Comparison of ENCODE assay signal across 1 cellular context in genomic region chrX:101407167-101407747, GRCh38.
TF ChIP-seq lines count a peak whose summit lies in the region.

No MANE protein-coding gene starts in this region.

TF ChIP-seq in HEK293, 187 proteins besides CTCF, POLR2A, EP300 and RAD21 (continued from another document):
- TF ChIP-seq, protein P1, sequence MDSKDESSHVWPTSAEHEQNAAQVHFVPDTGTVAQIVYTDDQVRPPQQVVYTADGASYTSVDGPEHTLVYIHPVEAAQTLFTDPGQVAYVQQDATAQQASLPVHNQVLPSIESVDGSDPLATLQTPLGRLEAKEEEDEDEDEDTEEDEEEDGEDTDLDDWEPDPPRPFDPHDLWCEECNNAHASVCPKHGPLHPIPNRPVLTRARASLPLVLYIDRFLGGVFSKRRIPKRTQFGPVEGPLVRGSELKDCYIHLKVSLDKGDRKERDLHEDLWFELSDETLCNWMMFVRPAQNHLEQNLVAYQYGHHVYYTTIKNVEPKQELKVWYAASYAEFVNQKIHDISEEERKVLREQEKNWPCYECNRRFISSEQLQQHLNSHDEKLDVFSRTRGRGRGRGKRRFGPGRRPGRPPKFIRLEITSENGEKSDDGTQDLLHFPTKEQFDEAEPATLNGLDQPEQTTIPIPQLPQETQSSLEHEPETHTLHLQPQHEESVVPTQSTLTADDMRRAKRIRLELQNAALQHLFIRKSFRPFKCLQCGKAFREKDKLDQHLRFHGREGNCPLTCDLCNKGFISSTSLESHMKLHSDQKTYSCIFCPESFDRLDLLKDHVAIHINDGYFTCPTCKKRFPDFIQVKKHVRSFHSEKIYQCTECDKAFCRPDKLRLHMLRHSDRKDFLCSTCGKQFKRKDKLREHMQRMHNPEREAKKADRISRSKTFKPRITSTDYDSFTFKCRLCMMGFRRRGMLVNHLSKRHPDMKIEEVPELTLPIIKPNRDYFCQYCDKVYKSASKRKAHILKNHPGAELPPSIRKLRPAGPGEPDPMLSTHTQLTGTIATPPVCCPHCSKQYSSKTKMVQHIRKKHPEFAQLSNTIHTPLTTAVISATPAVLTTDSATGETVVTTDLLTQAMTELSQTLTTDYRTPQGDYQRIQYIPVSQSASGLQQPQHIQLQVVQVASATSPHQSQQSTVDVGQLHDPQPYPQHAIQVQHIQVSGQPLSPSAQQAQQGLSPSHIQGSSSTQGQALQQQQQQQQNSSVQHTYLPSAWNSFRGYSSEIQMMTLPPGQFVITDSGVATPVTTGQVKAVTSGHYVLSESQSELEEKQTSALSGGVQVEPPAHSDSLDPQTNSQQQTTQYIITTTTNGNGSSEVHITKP (tag by site-specific recombination; IDR thresholded peaks at IDR 0.05), result 0 out of 2 replicates have a peak, but pooled peaks have one; percentile 8
- TF ChIP-seq ZNF362 (tag by site-specific recombination; IDR thresholded peaks at IDR 0.05), result no peak
- no peak for TF ChIP-seq ZNF514 (tag by site-specific recombination; IDR thresholded peaks at IDR 0.05)
- peak; percentile 72 for TF ChIP-seq ZNF596 (tag by site-specific recombination; IDR thresholded peaks at IDR 0.05)
- TF ChIP-seq ZNF140 (tag by site-specific recombination; IDR thresholded peaks at IDR 0.05), result no peak
- no peak for TF ChIP-seq SCRT1 (tag by site-specific recombination; IDR thresholded peaks at IDR 0.05; ENCODE audit: borderline replicate concordance)
- TF ChIP-seq, protein P2, sequence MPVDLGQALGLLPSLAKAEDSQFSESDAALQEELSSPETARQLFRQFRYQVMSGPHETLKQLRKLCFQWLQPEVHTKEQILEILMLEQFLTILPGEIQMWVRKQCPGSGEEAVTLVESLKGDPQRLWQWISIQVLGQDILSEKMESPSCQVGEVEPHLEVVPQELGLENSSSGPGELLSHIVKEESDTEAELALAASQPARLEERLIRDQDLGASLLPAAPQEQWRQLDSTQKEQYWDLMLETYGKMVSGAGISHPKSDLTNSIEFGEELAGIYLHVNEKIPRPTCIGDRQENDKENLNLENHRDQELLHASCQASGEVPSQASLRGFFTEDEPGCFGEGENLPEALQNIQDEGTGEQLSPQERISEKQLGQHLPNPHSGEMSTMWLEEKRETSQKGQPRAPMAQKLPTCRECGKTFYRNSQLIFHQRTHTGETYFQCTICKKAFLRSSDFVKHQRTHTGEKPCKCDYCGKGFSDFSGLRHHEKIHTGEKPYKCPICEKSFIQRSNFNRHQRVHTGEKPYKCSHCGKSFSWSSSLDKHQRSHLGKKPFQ (tag by site-specific recombination; IDR thresholded peaks at IDR 0.05), result no peak
- TF ChIP-seq OVOL3 (tag by site-specific recombination; IDR thresholded peaks at IDR 0.05), result no peak
- TF ChIP-seq ZBTB11 (tag by site-specific recombination; conservative IDR thresholded peaks at IDR 0.05; ENCODE audit: low read depth), result no peak
- TF ChIP-seq ZNF266 (tag by site-specific recombination; IDR thresholded peaks at IDR 0.05; ENCODE audit: low read depth), result no peak
- TF ChIP-seq ZNF785 (tag by site-specific recombination; IDR thresholded peaks at IDR 0.05), result no peak
- TF ChIP-seq ZNF623 (tag by site-specific recombination; IDR thresholded peaks at IDR 0.05), result no peak
- TF ChIP-seq, protein P3, sequence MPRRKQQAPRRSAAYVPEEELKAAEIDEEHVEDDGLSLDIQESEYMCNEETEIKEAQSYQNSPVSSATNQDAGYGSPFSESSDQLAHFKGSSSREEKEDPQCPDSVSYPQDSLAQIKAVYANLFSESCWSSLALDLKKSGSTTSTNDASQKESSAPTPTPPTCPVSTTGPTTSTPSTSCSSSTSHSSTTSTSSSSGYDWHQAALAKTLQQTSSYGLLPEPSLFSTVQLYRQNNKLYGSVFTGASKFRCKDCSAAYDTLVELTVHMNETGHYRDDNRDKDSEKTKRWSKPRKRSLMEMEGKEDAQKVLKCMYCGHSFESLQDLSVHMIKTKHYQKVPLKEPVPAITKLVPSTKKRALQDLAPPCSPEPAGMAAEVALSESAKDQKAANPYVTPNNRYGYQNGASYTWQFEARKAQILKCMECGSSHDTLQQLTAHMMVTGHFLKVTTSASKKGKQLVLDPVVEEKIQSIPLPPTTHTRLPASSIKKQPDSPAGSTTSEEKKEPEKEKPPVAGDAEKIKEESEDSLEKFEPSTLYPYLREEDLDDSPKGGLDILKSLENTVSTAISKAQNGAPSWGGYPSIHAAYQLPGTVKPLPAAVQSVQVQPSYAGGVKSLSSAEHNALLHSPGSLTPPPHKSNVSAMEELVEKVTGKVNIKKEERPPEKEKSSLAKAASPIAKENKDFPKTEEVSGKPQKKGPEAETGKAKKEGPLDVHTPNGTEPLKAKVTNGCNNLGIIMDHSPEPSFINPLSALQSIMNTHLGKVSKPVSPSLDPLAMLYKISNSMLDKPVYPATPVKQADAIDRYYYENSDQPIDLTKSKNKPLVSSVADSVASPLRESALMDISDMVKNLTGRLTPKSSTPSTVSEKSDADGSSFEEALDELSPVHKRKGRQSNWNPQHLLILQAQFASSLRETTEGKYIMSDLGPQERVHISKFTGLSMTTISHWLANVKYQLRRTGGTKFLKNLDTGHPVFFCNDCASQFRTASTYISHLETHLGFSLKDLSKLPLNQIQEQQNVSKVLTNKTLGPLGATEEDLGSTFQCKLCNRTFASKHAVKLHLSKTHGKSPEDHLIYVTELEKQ (tag by site-specific recombination; IDR thresholded peaks at IDR 0.05; ENCODE audit: borderline replicate concordance), result no peak
- no peak for TF ChIP-seq ZNF292 (tag by site-specific recombination; IDR thresholded peaks at IDR 0.05; ENCODE audit: borderline replicate concordance, low read depth)
- no peak for TF ChIP-seq ZNF558 (tag by site-specific recombination; IDR thresholded peaks at IDR 0.05)
- no peak for TF ChIP-seq BCL11A (tag by site-specific recombination; IDR thresholded peaks at IDR 0.05; ENCODE audit: low read depth)
- TF ChIP-seq YY2 (tag by site-specific recombination; IDR thresholded peaks at IDR 0.05), result no peak
- 0 out of 2 replicates have a peak, but pooled peaks have one; percentile 62 for TF ChIP-seq MZF1 (tag by site-specific recombination; IDR thresholded peaks at IDR 0.05; ENCODE audit: borderline replicate concordance)
- no peak for TF ChIP-seq KLF9 (tag by site-specific recombination; IDR thresholded peaks at IDR 0.05; ENCODE audit: low read depth)
- no peak for TF ChIP-seq ZNF76 (tag by site-specific recombination; IDR thresholded peaks at IDR 0.05; ENCODE audit: borderline replicate concordance, low read depth)
- TF ChIP-seq WT1 (tag by site-specific recombination; IDR thresholded peaks at IDR 0.05), result no peak
- peak; percentile 68 for TF ChIP-seq ZNF366 (tag by site-specific recombination; conservative IDR thresholded peaks at IDR 0.05)
- TF ChIP-seq ZNF24 (tag by site-specific recombination; IDR thresholded peaks at IDR 0.05), result no peak
- no peak for TF ChIP-seq ZNF830 (tag by site-specific recombination; IDR thresholded peaks at IDR 0.05; ENCODE audit: low read depth)
- peak; percentile 92 for TF ChIP-seq PRDM1 (tag by site-specific recombination; IDR thresholded peaks at IDR 0.05)
